19 cellular contexts compared by ENCODE assay signal in genomic region chr5:72878854-72879253, GRCh38.
A peak's percentile ranks its signal among the peaks of the same experiment; 100 is the strongest.
DNase-seq lines count a peak whose midpoint lies in the region; ATAC-seq, FAIRE-seq and TF ChIP-seq lines count a peak whose summit lies in the region.
"Had no signal": no experiment of that assay in that cellular context is flagged by ENCODE, and none has a peak within 500 bp of the region (broad histone marks: within the 10 kb centered on the region; RNA-seq: fewer than 3 reads in every experiment).

No MANE protein-coding gene starts in this region.

- H3K23ac ChIP-seq in neuronal stem cell (ENCODE audit: low read depth, low read length, poor library complexity), result no peak overlapping the region

- 93 to 98% (median 98%) methylated on average over 4 of the region's 4 CpGs for WGBS in small intestine, 3 donors
- WGBS in neuronal stem cell (ENCODE audit: extremely low coverage in 2 of 2, insufficient read length in 2 of 2, insufficient replicate concordance in 1 of 2), 2 donors, result no CpG with 5 or more reads among the region's 4 CpGs

- H2BK12ac ChIP-seq in neuronal stem cell (ENCODE audit: low read length), result no peak overlapping the region

- no peaks in the 10 kb centered on the region for H3K4me1 ChIP-seq in HEK293 (ENCODE audit: control insufficient read depth, insufficient read depth, low read length)
- H3K4me1 ChIP-seq in small intestine (ENCODE audit: control insufficient read depth in 2 of 2, insufficient read depth in 1 of 2, low read depth in 1 of 2, low read length in 1 of 2), result no peaks in the 10 kb centered on the region
- H3K4me1 ChIP-seq in lower lobe of right lung, result no peaks in the 10 kb centered on the region
- H3K4me1 ChIP-seq in neuronal stem cell (ENCODE audit: control insufficient read depth in 2 of 2, insufficient read depth in 1 of 2, low read depth in 1 of 2, low read length in 2 of 2), result no peaks in the 10 kb centered on the region
- H3K4me1 ChIP-seq: BE2C, right lobe of liver, testis had no signal

- H3K79me1 ChIP-seq in neuronal stem cell (ENCODE audit: low read depth, low read length), result peaks cover 2% of the 10 kb centered on the region

- H3K9me3 Mint-ChIP-seq in osteocyte (ENCODE audit: unreplicated experiment), result no peaks in the 10 kb centered on the region
- H3K9me3 Mint-ChIP-seq: activated naive CD4-positive, alpha-beta T cell treated with anti-CD3 and anti-CD28 coated beads, Interleukin-2, amount 50 U/mL, for 24 hours had no signal

- no peaks in the 10 kb centered on the region for H3K9me3 ChIP-seq in HEK293 (ENCODE audit: control insufficient read depth, insufficient read depth, low read depth, low read length)
- H3K9me3 ChIP-seq in small intestine (ENCODE audit: control insufficient read depth, low read depth), result no peaks in the 10 kb centered on the region
- H3K9me3 ChIP-seq in lower lobe of right lung, result no peaks in the 10 kb centered on the region
- H3K9me3 ChIP-seq in neuronal stem cell (replicated peaks in 1 of 2; ENCODE audit: control insufficient read depth in 2 of 2, insufficient read depth in 1 of 2, low read depth in 1 of 2, low read length in 2 of 2), result no peaks in the 10 kb centered on the region
- H3K9me3 ChIP-seq: BE2C, neutrophil, right lobe of liver, testis had no signal

- no peaks in the 10 kb centered on the region for H3K27me3 Mint-ChIP-seq in osteocyte (ENCODE audit: unreplicated experiment)
- H3K27me3 Mint-ChIP-seq: activated naive CD4-positive, alpha-beta T cell treated with anti-CD3 and anti-CD28 coated beads, Interleukin-2, amount 50 U/mL, for 24 hours had no signal

- CTCF ChIA-PET in HEK293 (lab: Yijun Ruan, JAX), result no interaction called here

- no peak for TF ChIP-seq CTCF in HEK293 (tag by site-specific recombination; IDR thresholded peaks at IDR 0.05)
- no peak for TF ChIP-seq CTCF in osteocyte (IDR thresholded peaks at IDR 0.05)
- TF ChIP-seq CTCF in lower lobe of right lung (IDR thresholded peaks at IDR 0.05), result no peak

- H3K9ac ChIP-seq in neuronal stem cell (ENCODE audit: low read depth, low read length, poor library complexity), result no peak overlapping the region

- H3K4me3 Mint-ChIP-seq in osteocyte (ENCODE audit: unreplicated experiment), result no peak overlapping the region
- H3K4me3 Mint-ChIP-seq: activated naive CD4-positive, alpha-beta T cell treated with anti-CD3 and anti-CD28 coated beads, Interleukin-2, amount 50 U/mL, for 24 hours had no signal

- H2AK5ac ChIP-seq in neuronal stem cell (ENCODE audit: low read depth, low read length), result no peak overlapping the region

- H3K4me1 Mint-ChIP-seq in osteocyte (ENCODE audit: unreplicated experiment), result peaks cover 4% of the 10 kb centered on the region

- no peak overlapping the region for H2BK5ac ChIP-seq in neuronal stem cell (ENCODE audit: low read length)

- no peak overlapping the region for H2BK120ac ChIP-seq in neuronal stem cell (ENCODE audit: low read depth, low read length)

- H3K27me3 ChIP-seq in small intestine (ENCODE audit: control insufficient read depth in 2 of 2, insufficient read depth in 2 of 2, low read length in 2 of 2), result no peaks in the 10 kb centered on the region
- no peaks in the 10 kb centered on the region for H3K27me3 ChIP-seq in lower lobe of right lung (ENCODE audit: low read depth)
- H3K27me3 ChIP-seq in neuronal stem cell (ENCODE audit: control insufficient read depth in 3 of 3, insufficient read depth in 3 of 3, low read depth in 1 of 3, low read length in 3 of 3), result no peaks in the 10 kb centered on the region
- H3K27me3 ChIP-seq: BE2C, brain microvascular endothelial cell, neutrophil, right lobe of liver, testis had no signal

- ATAC-seq in GM18520 (IDR thresholded peaks at IDR 0.05; ENCODE audit: unreplicated experiment) (no peak), lower lobe of right lung (no peak)
- ATAC-seq: activated CD4-positive, CD25-positive, alpha-beta regulatory T cell treated with anti-CD3 and anti-CD28 coated beads, Interleukin-2, amount 50 U/mL, for 24 hours; right lobe of liver; Right ventricle myocardium inferior had no signal

- H3K36me3 ChIP-seq in HEK293 (ENCODE audit: control insufficient read depth in 2 of 2, insufficient read depth in 1 of 2, low read length in 2 of 2) (peaks cover 75 to 87% of the 10 kb centered on the region in 2 experiments), small intestine (ENCODE audit: control insufficient read depth in 2 of 2, insufficient read depth in 2 of 2, low read length in 2 of 2) (peaks cover 6 to 21% of the 10 kb centered on the region in 2 donors), lower lobe of right lung (peaks cover 100% of the 10 kb centered on the region), neuronal stem cell (replicated peaks in 1 of 2; ENCODE audit: control insufficient read depth in 2 of 2, insufficient read depth in 2 of 2, low read length in 2 of 2) (peaks cover 10 to 98% of the 10 kb centered on the region in 2 donors)

- no peak for FAIRE-seq in small intestine (lab: Jason Lieb, UNC)

- no peak overlapping the region for H2AFZ ChIP-seq in neuronal stem cell (ENCODE audit: low read length)

- POLR2A ChIA-PET in HEK293 (lab: Yijun Ruan, JAX), result no interaction called here

- H3K36me3 Mint-ChIP-seq in osteocyte (ENCODE audit: unreplicated experiment), result peaks cover 55% of the 10 kb centered on the region

- no peak overlapping the region for H4K91ac ChIP-seq in neuronal stem cell (ENCODE audit: low read depth, low read length, poor library complexity)

- H4K8ac ChIP-seq in neuronal stem cell (ENCODE audit: low read depth, low read length), result no peak overlapping the region

- H3K14ac ChIP-seq in neuronal stem cell (ENCODE audit: low read length), result no peak overlapping the region

- no peak overlapping the region for H3K4me2 ChIP-seq in neuronal stem cell (ENCODE audit: insufficient read depth, low read length, poor library complexity, severe bottlenecking)

- H3K27ac ChIP-seq in HEK293 (ENCODE audit: extremely low read depth, low read depth, low read length), result no peak overlapping the region
- H3K27ac ChIP-seq in small intestine (ENCODE audit: low read depth in 1 of 2, low read length in 1 of 2), result no peak overlapping the region
- no peak overlapping the region for H3K27ac ChIP-seq in lower lobe of right lung
- H3K27ac ChIP-seq in neuronal stem cell (replicated peaks; ENCODE audit: low read length), result no peak overlapping the region
- H3K27ac ChIP-seq: brain microvascular endothelial cell, neutrophil, right lobe of liver, testis had no signal

- no peak overlapping the region for H3K18ac ChIP-seq in neuronal stem cell (ENCODE audit: low read length)

- intact Hi-C loops in lower lobe of right lung (cut with DNase I), result no loop called here

- H3K4me3 ChIP-seq in HEK293 (ENCODE audit: low read depth, low read length), result no peak overlapping the region
- no peak overlapping the region for H3K4me3 ChIP-seq in small intestine (ENCODE audit: low read depth in 1 of 2, low read length in 2 of 2)
- H3K4me3 ChIP-seq in lower lobe of right lung, result no peak overlapping the region
- no peak overlapping the region for H3K4me3 ChIP-seq in neuronal stem cell (ENCODE audit: low read length in 2 of 2)
- H3K4me3 ChIP-seq: right lobe of liver, testis had no signal

- H3K27ac Mint-ChIP-seq in osteocyte (ENCODE audit: unreplicated experiment), result peak overlapping the region; percentile 2

- no peak overlapping the region for H2BK15ac ChIP-seq in neuronal stem cell (ENCODE audit: low read length)

- H3K4ac ChIP-seq in neuronal stem cell (ENCODE audit: low read length), result no peak overlapping the region

- DNase-seq in NCI-H2081 treated with DMSO at 0.1 percent for 48 hours (lab: John Stamatoyannopoulos, UW) (peak; percentile 20), astrocyte of the hippocampus (ENCODE audit: low read depth, low spot score) (peak; percentile 9), osteocyte (ENCODE audit: extremely low spot score, unreplicated experiment) (no peak), small intestine (no peak), lower lobe of right lung (no peak), neuronal stem cell (ENCODE audit: low spot score) (no peak)
- DNase-seq: BE2C; brain microvascular endothelial cell; effector memory CD4-positive, alpha-beta T cell; kidney glomerular epithelial cell; right lobe of liver; stimulated activated CD4-positive, alpha-beta T cell treated with anti-CD3 and anti-CD28 coated beads, Interleukin-2, amount 100 ng/mL, for 24 hours; testis had no signal

TF ChIP-seq in HEK293, 187 proteins besides CTCF, POLR2A, EP300 and RAD21:
- TF ChIP-seq ZNF792 (tag by site-specific recombination; IDR thresholded peaks at IDR 0.05) (no peak), IKZF3 (tag by site-specific recombination; IDR thresholded peaks at IDR 0.05) (0 out of 2 replicates have a peak, but pooled peaks have one; percentile 6)

Comparison
In these comparisons a context has a peak if more than half of its experiments do, and no peak if none do; other contexts are left out.
1. DNase-seq: peak in NCI-H2081 treated with DMSO at 0.1 percent for 48 hours (single experiment) and astrocyte of the hippocampus (single experiment); none in osteocyte (single experiment), small intestine (single experiment), lower lobe of right lung (single experiment) and neuronal stem cell (single experiment).